In the genomic region with DNA sequence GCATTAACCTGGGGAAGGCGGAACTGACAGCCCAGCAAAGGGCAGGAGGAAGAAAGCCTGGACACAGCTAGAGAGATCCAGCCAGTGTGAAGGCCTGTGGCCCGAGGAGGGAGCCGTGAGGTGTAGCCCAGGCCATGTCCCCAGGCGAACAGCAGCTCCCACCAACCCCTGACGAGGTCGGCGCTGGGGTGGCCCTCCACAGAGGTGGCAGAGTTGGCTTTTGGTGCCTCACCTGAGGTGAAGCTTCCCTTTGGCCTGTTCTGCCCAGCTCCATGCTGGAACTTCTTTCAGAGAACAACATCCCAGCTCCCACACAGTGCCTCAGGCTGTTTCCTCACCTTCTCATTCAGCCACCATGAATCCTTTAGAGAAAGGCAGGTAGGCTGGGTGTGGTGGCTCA, we compare ENCODE assay signal across 35 cellular contexts.
"Had no signal": no experiment of that assay in that cellular context is flagged by ENCODE, and none has a peak within 500 bp of the region (broad histone marks: within the 10 kb centered on the region; RNA-seq: fewer than 3 reads in every experiment).

No MANE protein-coding gene starts in this region.

- ATAC-seq: activated CD8-positive, alpha-beta memory T cell treated with anti-CD3 and anti-CD28 coated beads, Interleukin-2, amount 10 ng/mL, durations not matched to agents 7 days and 5 days; activated naive CD8-positive, alpha-beta T cell treated with anti-CD3 and anti-CD28 coated beads, Interleukin-2, amount 50 U/mL, for 24 hours; Right ventricle myocardium inferior; SK-N-SH treated with all-trans-retinoic acid at 6 μM for 48 hours had no signal

- H3K27ac Mint-ChIP-seq: activated CD4-positive, alpha-beta memory T cell treated with anti-CD3 and anti-CD28 coated beads, Interleukin-2, amount 10 ng/mL, durations not matched to agents 7 days and 5 days; activated CD8-positive, alpha-beta memory T cell treated with anti-CD3 and anti-CD28 coated beads, Interleukin-2, amount 10 ng/mL, durations not matched to agents 7 days and 5 days; activated naive CD4-positive, alpha-beta T cell treated with anti-CD3 and anti-CD28 coated beads, Interleukin-2, amount 10 ng/mL, durations not matched to agents 7 days and 5 days; activated naive CD8-positive, alpha-beta T cell; activated naive CD8-positive, alpha-beta T cell treated with anti-CD3 and anti-CD28 coated beads, Interleukin-2, amount 50 U/mL, for 24 hours had no signal

- H3K9me3 ChIP-seq: breast epithelium, Peyer's patch had no signal

- H3K4me3 Mint-ChIP-seq: activated CD4-positive, alpha-beta memory T cell treated with anti-CD3 and anti-CD28 coated beads, Interleukin-2, amount 10 ng/mL, durations not matched to agents 7 days and 5 days; activated CD8-positive, alpha-beta memory T cell treated with anti-CD3 and anti-CD28 coated beads, Interleukin-2, amount 10 ng/mL, durations not matched to agents 7 days and 5 days; activated naive CD4-positive, alpha-beta T cell treated with anti-CD3 and anti-CD28 coated beads, Interleukin-2, amount 10 ng/mL, durations not matched to agents 7 days and 5 days; activated naive CD8-positive, alpha-beta T cell; activated naive CD8-positive, alpha-beta T cell treated with anti-CD3 and anti-CD28 coated beads, Interleukin-2, amount 50 U/mL, for 24 hours had no signal

- DNase-seq: activated CD4-positive, alpha-beta memory T cell treated with anti-CD3 and anti-CD28 coated beads, Interleukin-2, amount 10 ng/mL, durations not matched to agents 7 days and 5 days; activated CD4-positive, alpha-beta T cell treated with anti-CD3 and anti-CD28 coated beads for 1 hour; activated CD4-positive, alpha-beta T cell treated with anti-CD3 and anti-CD28 coated beads for 48 hours; activated CD4-positive, CD25-positive, alpha-beta regulatory T cell; activated CD8-positive, alpha-beta memory T cell treated with anti-CD3 and anti-CD28 coated beads for 24 hours; activated CD8-positive, alpha-beta memory T cell treated with anti-CD3 and anti-CD28 coated beads, Interleukin-2, amount 10 ng/mL, durations not matched to agents 7 days and 5 days; activated CD8-positive, alpha-beta memory T cell treated with anti-CD3 and anti-CD28 coated beads, Interleukin-2, amount 50 U/mL, for 48 hours; activated effector memory CD4-positive, alpha-beta T cell treated with Interleukin-2 at 50 U/mL for 16 hours; activated naive CD4-positive, alpha-beta T cell treated with anti-CD3 and anti-CD28 coated beads, Interleukin-2, amount 10 ng/mL, durations not matched to agents 7 days and 5 days; activated naive CD8-positive, alpha-beta T cell treated with anti-CD3 and anti-CD28 coated beads, Interleukin-2, amount 50 U/mL, for 24 hours; activated T-cell treated with anti-CD3 and anti-CD28 coated beads, Interleukin-2, amount 50 U/mL, for 48 hours; anterior cingulate cortex; Karpas-422; KBM-7; NCI-H1048; NCI-H1105 treated with DMSO at 0.1 percent for 48 hours; NCI-H1436; NCI-H1930; NCI-H2081 treated with DMSO at 0.1 percent for 48 hours; NCI-H345; NCI-H526; NCI-H748 treated with DMSO at 0.1 percent for 48 hours; NK-92 treated with Interleukin-12 subunit alpha and Interleukin-12 subunit beta, amount 100 ng/mL, for 24 hours; PC-3; SIG-M5; T-helper 1 cell; T-helper 2 cell; T-helper 9 cell had no signal

- H3K27ac ChIP-seq: breast epithelium, Peyer's patch, RWPE1, VCaP had no signal

- H3K4me3 ChIP-seq: breast epithelium, Peyer's patch had no signal

- H3K36me3 ChIP-seq: breast epithelium had no signal

- H3K27me3 ChIP-seq: breast epithelium, Peyer's patch had no signal

- H3K36me3 Mint-ChIP-seq: activated CD8-positive, alpha-beta memory T cell treated with anti-CD3 and anti-CD28 coated beads, Interleukin-2, amount 10 ng/mL, durations not matched to agents 7 days and 5 days had no signal

- H3K27me3 Mint-ChIP-seq: activated CD4-positive, alpha-beta memory T cell treated with anti-CD3 and anti-CD28 coated beads, Interleukin-2, amount 10 ng/mL, durations not matched to agents 7 days and 5 days; activated CD8-positive, alpha-beta memory T cell treated with anti-CD3 and anti-CD28 coated beads, Interleukin-2, amount 10 ng/mL, durations not matched to agents 7 days and 5 days; activated naive CD4-positive, alpha-beta T cell treated with anti-CD3 and anti-CD28 coated beads, Interleukin-2, amount 10 ng/mL, durations not matched to agents 7 days and 5 days; activated naive CD8-positive, alpha-beta T cell had no signal

- H3K4me1 Mint-ChIP-seq: activated CD4-positive, alpha-beta memory T cell treated with anti-CD3 and anti-CD28 coated beads, Interleukin-2, amount 10 ng/mL, durations not matched to agents 7 days and 5 days; activated CD8-positive, alpha-beta memory T cell treated with anti-CD3 and anti-CD28 coated beads, Interleukin-2, amount 10 ng/mL, durations not matched to agents 7 days and 5 days had no signal

- H3K9me3 Mint-ChIP-seq: activated naive CD4-positive, alpha-beta T cell treated with anti-CD3 and anti-CD28 coated beads, Interleukin-2, amount 10 ng/mL, durations not matched to agents 7 days and 5 days; activated naive CD8-positive, alpha-beta T cell treated with anti-CD3 and anti-CD28 coated beads, Interleukin-2, amount 50 U/mL, for 24 hours had no signal

- H3K4me1 ChIP-seq: Peyer's patch had no signal
